20 cellular contexts compared by ENCODE assay signal in genomic region chr7:151379534-151380198, GRCh38. TPM values are rescaled to one million over a fixed set of nuclear protein-coding genes. Genes with fewer than 3 reads are reported as not detected.
DNase-seq lines count a peak whose midpoint lies in the region; ATAC-seq, FAIRE-seq and TF ChIP-seq lines count a peak whose summit lies in the region.
"Had no signal": no experiment of that assay in that cellular context is flagged by ENCODE, and none has a peak within 500 bp of the region (broad histone marks: within the 10 kb centered on the region; RNA-seq: fewer than 3 reads in every experiment).

No MANE protein-coding gene starts in this region.

- FAIRE-seq in H1 (lab: Jason Lieb, UNC), result no peak

- H3K36me3 Mint-ChIP-seq in CD4-positive, alpha-beta T cell (ENCODE audit: low read depth), result peaks cover 32% of the 10 kb centered on the region
- H3K36me3 Mint-ChIP-seq in mesothelial cell of epicardium, result peaks cover 46% of the 10 kb centered on the region
- H3K36me3 Mint-ChIP-seq in activated CD4-positive, alpha-beta T cell treated with anti-CD3 and anti-CD28 coated beads for 36 hours (ENCODE audit: low read depth), result peaks cover 3% of the 10 kb centered on the region

- no peak overlapping the region for H3K4ac ChIP-seq in H1 (replicated peaks; ENCODE audit: insufficient read length, low read depth, low read length)

- H3K4me2 ChIP-seq in H1 (ENCODE audit: insufficient read depth in 1 of 2, low read depth in 2 of 2, low read length in 2 of 2), result no peak overlapping the region

- H3K27me3 ChIP-seq in CD4-positive, alpha-beta T cell (ENCODE audit: control insufficient read depth, insufficient read depth, low read length), result peaks cover 7% of the 10 kb centered on the region
- H3K27me3 ChIP-seq in H1 (replicated peaks in 1 of 4; ENCODE audit: control insufficient read depth in 3 of 4, extremely low read depth in 1 of 4, insufficient read depth in 3 of 4, low read length in 3 of 4), result peaks cover 8 to 24% (median 21%) of the 10 kb centered on the region in 4 experiments

- no peaks in the 10 kb centered on the region for H3K79me1 ChIP-seq in H1 (ENCODE audit: low read depth, low read length)

- no peak overlapping the region for H4K8ac ChIP-seq in H1 (ENCODE audit: extremely low read depth, insufficient read depth, low read length)

- H4K5ac ChIP-seq in H1 (ENCODE audit: insufficient read length, low read depth, low read length), result no peak overlapping the region

- H3K9ac ChIP-seq in H1 (replicated peaks in 1 of 4; ENCODE audit: extremely low read depth in 1 of 4, low read depth in 3 of 4, low read length in 3 of 4), result no peak overlapping the region

- peak overlapping the region; percentile 32; the same call in 1 of the 2 replicates for H3K18ac ChIP-seq in H1 (ENCODE audit: extremely low read depth, low read length)

- H3K4me1 ChIP-seq in H1 (replicated peaks in 1 of 4; ENCODE audit: control insufficient read depth in 3 of 4, insufficient read depth in 4 of 4, low read length in 3 of 4), result peaks cover 0 to 30% (median 8%) of the 10 kb centered on the region in 4 experiments; a peak in 6 of 7 replicates

- no peak overlapping the region for H3K23ac ChIP-seq in H1 (ENCODE audit: insufficient read length)

- no peak overlapping the region for H3K27ac ChIP-seq in CD4-positive, alpha-beta T cell (ENCODE audit: low read depth, low read length)
- no peak overlapping the region for H3K27ac ChIP-seq in H1 (ENCODE audit: low read depth, low read length)
- H3K27ac ChIP-seq: esophagus squamous epithelium, left ventricle myocardium inferior had no signal

- intact Hi-C loops in CD4-positive, alpha-beta T cell (cut with DNase I, micrococcal nuclease), result loop anchor here in 1 of 2 experiments (2.0 kb wide), 1 partner anchor 29 kb away; no protein-coding TSS in a partner anchor
- intact Hi-C loops in activated CD4-positive, alpha-beta T cell treated with anti-CD3 and anti-CD28 coated beads for 36 hours (cut with DNase I, micrococcal nuclease), result no loop called here

- H2BK20ac ChIP-seq in H1 (ENCODE audit: low read length), result no peak overlapping the region

- peak overlapping the region; percentile 49 for H3K4me3 Mint-ChIP-seq in CD4-positive, alpha-beta T cell
- no peak overlapping the region for H3K4me3 Mint-ChIP-seq in mesothelial cell of epicardium
- H3K4me3 Mint-ChIP-seq in activated CD4-positive, alpha-beta T cell treated with anti-CD3 and anti-CD28 coated beads for 36 hours, result no peak overlapping the region
- H3K4me3 Mint-ChIP-seq: activated naive CD8-positive, alpha-beta T cell treated with anti-CD3 and anti-CD28 coated beads, Interleukin-2, amount 10 ng/mL, durations not matched to agents 7 days and 5 days; brain had no signal

- H3K56ac ChIP-seq in H1 (replicated peaks; ENCODE audit: insufficient read length, low read depth, low read length), result no peak overlapping the region

- WGBS in H1 (ENCODE audit: extremely low coverage in 1 of 2, insufficient coverage in 1 of 2, insufficient read length in 1 of 2, insufficient replicate concordance in 2 of 2, low coverage in 1 of 2, low lambda C conversion rate in 2 of 2, missing lambda C conversion rate in 1 of 2), 2 experiments, result 88% methylated on average over 25 of the region's 25 CpGs; no CpG with 5 or more reads in 1 of the 2 experiments

- CTCF ChIA-PET in CD4-positive, alpha-beta T cell (lab: Charles Lee), result interaction anchor here (1.4 kb wide), 1 partner anchor 11 kb away, joined by 5 read pairs; no protein-coding TSS in a partner anchor
- CTCF ChIA-PET in H1 (lab: Charles Lee; ENCODE audit: partially characterized antibody), result interaction anchor here (0.6 to 16.9 kb wide), 8 partner anchors 11 to 406 kb away, joined by 3 to 185 read pairs (median 4); no protein-coding TSS in a partner anchor
- CTCF ChIA-PET in activated CD4-positive, alpha-beta T cell treated with anti-CD3 and anti-CD28 coated beads for 36 hours (lab: Charles Lee), result interaction anchor here (2.7 kb wide), 1 partner anchor 11 kb away, joined by 6 read pairs; no protein-coding TSS in a partner anchor

- H4K20me1 ChIP-seq in H1 (replicated peaks in 1 of 2; ENCODE audit: control insufficient read depth in 1 of 2, insufficient read depth in 2 of 2, low read length in 2 of 2), result peaks cover 0 to 2% of the 10 kb centered on the region in 2 experiments

- no peak overlapping the region for H3K4me3 ChIP-seq in H1 (ENCODE audit: extremely low read depth in 1 of 4, insufficient read depth in 2 of 4, low read depth in 3 of 4, low read length in 4 of 4)
- H3K4me3 ChIP-seq: esophagus squamous epithelium, left ventricle myocardium inferior had no signal

- peak overlapping the region; percentile 12; the same call in 1 of the 2 replicates for H2BK12ac ChIP-seq in H1 (ENCODE audit: low read depth, low read length)

- no peak for TF ChIP-seq EP300 in H1 (IDR thresholded peaks at IDR 0.05; ENCODE audit: borderline replicate concordance in 1 of 2, low read depth in 2 of 2, low read length in 2 of 2)

- H2BK5ac ChIP-seq in H1 (ENCODE audit: low read depth, low read length), result no peak overlapping the region

- no peak overlapping the region for H2AFZ ChIP-seq in H1 (ENCODE audit: low read length)

- no peaks in the 10 kb centered on the region for H3K9me3 Mint-ChIP-seq in CD4-positive, alpha-beta T cell
- H3K9me3 Mint-ChIP-seq in mesothelial cell of epicardium, result no peaks in the 10 kb centered on the region
- no peaks in the 10 kb centered on the region for H3K9me3 Mint-ChIP-seq in activated CD4-positive, alpha-beta T cell treated with anti-CD3 and anti-CD28 coated beads for 36 hours (ENCODE audit: low read depth)
- H3K9me3 Mint-ChIP-seq: activated naive CD8-positive, alpha-beta T cell treated with anti-CD3 and anti-CD28 coated beads, Interleukin-2, amount 10 ng/mL, durations not matched to agents 7 days and 5 days had no signal

- no peaks in the 10 kb centered on the region for H3K79me2 ChIP-seq in H1 (ENCODE audit: control insufficient read depth in 1 of 2, insufficient read depth in 2 of 2, low read length in 2 of 2)

- peak in 1 of 2 experiments; percentile 14; a peak in 1 of 4 replicates for TF ChIP-seq RAD21 in H1 (IDR thresholded peaks at IDR 0.05 in 1 of 2, conservative IDR thresholded peaks at IDR 0.05 in 1 of 2; ENCODE audit: low read depth in 2 of 2, low read length in 2 of 2)

- H3K27ac Mint-ChIP-seq in CD4-positive, alpha-beta T cell, result peak overlapping the region; percentile 55
- H3K27ac Mint-ChIP-seq in mesothelial cell of epicardium, result peak overlapping the region; percentile 14
- H3K27ac Mint-ChIP-seq in activated CD4-positive, alpha-beta T cell treated with anti-CD3 and anti-CD28 coated beads for 36 hours, result no peak overlapping the region
- H3K27ac Mint-ChIP-seq: activated naive CD8-positive, alpha-beta T cell treated with anti-CD3 and anti-CD28 coated beads, Interleukin-2, amount 10 ng/mL, durations not matched to agents 7 days and 5 days had no signal

- H2BK120ac ChIP-seq in H1 (replicated peaks; ENCODE audit: low read depth, low read length), result no peak overlapping the region

- ATAC-seq in CD4-positive, alpha-beta T cell (ENCODE audit: poor library complexity), result no peak
- ATAC-seq in activated CD4-positive, alpha-beta T cell treated with anti-CD3 and anti-CD28 coated beads for 36 hours, result no peak
- ATAC-seq: right cardiac atrium had no signal

- H3K27me3 Mint-ChIP-seq in CD4-positive, alpha-beta T cell, result peaks cover 18% of the 10 kb centered on the region
- no peaks in the 10 kb centered on the region for H3K27me3 Mint-ChIP-seq in mesothelial cell of epicardium (ENCODE audit: low read depth)
- H3K27me3 Mint-ChIP-seq in activated CD4-positive, alpha-beta T cell treated with anti-CD3 and anti-CD28 coated beads for 36 hours, result peaks cover 15% of the 10 kb centered on the region

- H3K36me3 ChIP-seq in H1 (ENCODE audit: control insufficient read depth in 2 of 4, insufficient read depth in 4 of 4, low read length in 3 of 4), result peaks cover 0 to 13% (median under 1%) of the 10 kb centered on the region in 4 experiments; a peak in 3 of 8 replicates

- H3K9me3 ChIP-seq in CD4-positive, alpha-beta T cell (ENCODE audit: control insufficient read depth, low read length), result no peaks in the 10 kb centered on the region
- H3K9me3 ChIP-seq in H1 (ENCODE audit: insufficient read depth in 2 of 2, low read depth in 1 of 2, low read length in 1 of 2), result no peaks in the 10 kb centered on the region
- H3K9me3 ChIP-seq: esophagus squamous epithelium, left ventricle myocardium inferior had no signal

- DNase-seq in CD4-positive, alpha-beta T cell, result no peak
- peak; percentile 20 for DNase-seq in GM20000 (ENCODE audit: low spot score)
- DNase-seq in H1 (ENCODE audit: low read depth in 1 of 2, low spot score in 2 of 2), result no peak
- no peak for DNase-seq in mesothelial cell of epicardium (ENCODE audit: low spot score in 2 of 2, unreplicated experiment in 2 of 2)
- no peak for DNase-seq in activated CD4-positive, alpha-beta T cell treated with anti-CD3 and anti-CD28 coated beads for 48 hours
- no peak for DNase-seq in activated CD4-positive, alpha-beta T cell treated with anti-CD3 and anti-CD28 coated beads for 36 hours
- no peak for DNase-seq in glomerular visceral epithelial cell (ENCODE audit: extremely low spot score)
- DNase-seq in stimulated activated CD4-positive, alpha-beta T cell treated with anti-CD3 and anti-CD28 coated beads, Interleukin-2, amount 100 ng/mL, for 24 hours, result no peak
- DNase-seq: activated naive CD8-positive, alpha-beta T cell treated with anti-CD3 and anti-CD28 coated beads, Interleukin-2, amount 10 ng/mL, durations not matched to agents 7 days and 5 days; effector CD8-positive, alpha-beta T cell; esophagus squamous epithelium; left ventricle myocardium inferior; NCI-H1417 treated with DMSO at 0.1 percent for 48 hours; NCI-H2171 treated with DMSO at 0.1 percent for 48 hours; NCI-H526; occipital lobe; right cardiac atrium; RPMI8226; stimulated activated naive CD4-positive, alpha-beta T cell had no signal

- POLR2A ChIA-PET in CD4-positive, alpha-beta T cell (lab: Charles Lee), result no interaction called here
- POLR2A ChIA-PET in H1 (lab: Charles Lee; ENCODE audit: partially characterized antibody), result interaction anchor here (0.6 to 1.2 kb wide), 3 partner anchors 39 to 83 kb away, joined by 3 read pairs; partner anchors contain the start of gene NUB1
- POLR2A ChIA-PET in activated CD4-positive, alpha-beta T cell treated with anti-CD3 and anti-CD28 coated beads for 36 hours (lab: Charles Lee), result interaction anchor here (0.6 to 1.6 kb wide), 2 partner anchors 53 to 69 kb away, joined by 3 to 4 read pairs; no protein-coding TSS in a partner anchor

- no peak for TF ChIP-seq POLR2A in H1 (IDR thresholded peaks at IDR 0.05; ENCODE audit: control extremely low read depth in 1 of 2, low read depth in 2 of 2, low read length in 2 of 2)

- H4K91ac ChIP-seq in H1 (replicated peaks; ENCODE audit: insufficient read length, low read length), result no peak overlapping the region

- no peak overlapping the region for H2AK5ac ChIP-seq in H1 (ENCODE audit: low read depth, low read length)

- peaks cover 14% of the 10 kb centered on the region; the same call in 1 of the 2 replicates for H3K23me2 ChIP-seq in H1 (ENCODE audit: low read depth, low read length)

- 0 out of 2 replicates have a peak overlapping the region, but pooled peaks have one; percentile 10 for H2BK15ac ChIP-seq in H1 (ENCODE audit: low read length)

- TF ChIP-seq CTCF in CD4-positive, alpha-beta T cell (IDR thresholded peaks at IDR 0.05), result no peak
- TF ChIP-seq CTCF in GM20000 (IDR thresholded peaks at IDR 0.05; ENCODE audit: extremely low read depth, missing control alignments), result no peak
- peak in 2 of 3 experiments; percentile 7 to 22; a peak in 1 of 4 replicates for TF ChIP-seq CTCF in H1 (IDR thresholded peaks at IDR 0.05; ENCODE audit: control extremely low read depth in 1 of 3, insufficient read depth in 1 of 3, low read depth in 1 of 3, low read length in 3 of 3)
- no peak for TF ChIP-seq CTCF in mesothelial cell of epicardium (IDR thresholded peaks at IDR 0.05; ENCODE audit: unreplicated experiment)

- peaks cover 13% of the 10 kb centered on the region for H3K4me1 Mint-ChIP-seq in CD4-positive, alpha-beta T cell (ENCODE audit: low read depth)
- peaks cover 3% of the 10 kb centered on the region for H3K4me1 Mint-ChIP-seq in mesothelial cell of epicardium
- H3K4me1 Mint-ChIP-seq in activated CD4-positive, alpha-beta T cell treated with anti-CD3 and anti-CD28 coated beads for 36 hours, result peaks cover 10% of the 10 kb centered on the region

- H3K14ac ChIP-seq in H1 (ENCODE audit: insufficient read length), result no peak overlapping the region

RNA-seq across cellular contexts. Expression of gene WDR86, which starts 30.2 kb away (rescaled TPM):
- 1 to 10 TPM; 5.6 to 6.2 TPM for total RNA-seq in CD4-positive, alpha-beta T cell
- 14.9 and 15.8 TPM in 2 replicates for total RNA-seq in H1 (2021; fragmentation: NEBNext Ultra II Directional; extraction: Animal tissue kit (Norgen Biotek cat#: 25700))
- 12.7 and 22.1 TPM in 2 replicates for polyA plus RNA-seq in H1 (2011; rRNA removed)
- polyA plus RNA-seq in H1 (2011; cell fraction: cytosol; rRNA removed), result 16.7 TPM
- polyA plus RNA-seq in H1 (2011; cell fraction: nucleus; rRNA removed), result 81.5 TPM
- 7.7 to 11.9 TPM (median 10.0 TPM) in 4 replicates for polyA plus RNA-seq in H1 (2012, experiment 1 of 2)
- 5.0 TPM for polyA plus RNA-seq in H1 (2012, experiment 2 of 2)
- 7.4 TPM for polyA plus RNA-seq in H1 (2013, experiment 1 of 2)
- polyA plus RNA-seq in H1 (2013, experiment 2 of 2), result 7.4 TPM
- polyA minus RNA-seq in H1 (2011; rRNA and poly(A)+ RNA removed), result 12.4 and 18.2 TPM in 2 replicates
- polyA minus RNA-seq in H1 (2011; cell fraction: cytosol; rRNA and poly(A)+ RNA removed), result 10.6 TPM
- 30.4 TPM for polyA minus RNA-seq in H1 (2011; cell fraction: nucleus; rRNA and poly(A)+ RNA removed)
- total RNA-seq in mesothelial cell of epicardium, result 259 to 274 TPM (median 266 TPM) in 3 replicates
- total RNA-seq in activated CD4-positive, alpha-beta T cell treated with anti-CD3 and anti-CD28 coated beads for 36 hours, result not detected

RNA-seq across cellular contexts. Expression of gene NUB1, which starts 38.1 kb away (rescaled TPM):
- total RNA-seq in CD4-positive, alpha-beta T cell, result 10 to 100 TPM; 86.0 to 90.4 TPM
- total RNA-seq in H1 (2021; fragmentation: NEBNext Ultra II Directional; extraction: Animal tissue kit (Norgen Biotek cat#: 25700)), result 37.7 and 43.5 TPM in 2 replicates
- polyA plus RNA-seq in H1 (2011; rRNA removed), result 20.5 and 22.1 TPM in 2 replicates
- 26.7 TPM for polyA plus RNA-seq in H1 (2011; cell fraction: cytosol; rRNA removed)
- 28.6 TPM for polyA plus RNA-seq in H1 (2011; cell fraction: nucleus; rRNA removed)
- polyA plus RNA-seq in H1 (2012, experiment 1 of 2), result 26.1 to 56.9 TPM (median 28.7 TPM) in 4 replicates
- polyA plus RNA-seq in H1 (2012, experiment 2 of 2), result 8.2 TPM
- polyA plus RNA-seq in H1 (2013, experiment 1 of 2), result 42.6 TPM
- polyA plus RNA-seq in H1 (2013, experiment 2 of 2), result 43.8 TPM
- polyA minus RNA-seq in H1 (2011; rRNA and poly(A)+ RNA removed), result 21.8 and 23.6 TPM in 2 replicates
- polyA minus RNA-seq in H1 (2011; cell fraction: cytosol; rRNA and poly(A)+ RNA removed), result 16.0 TPM
- polyA minus RNA-seq in H1 (2011; cell fraction: nucleus; rRNA and poly(A)+ RNA removed), result 21.4 TPM
- 47.7 to 52.4 TPM (median 52.3 TPM) in 3 replicates for total RNA-seq in mesothelial cell of epicardium
- total RNA-seq in activated CD4-positive, alpha-beta T cell treated with anti-CD3 and anti-CD28 coated beads for 36 hours, result 10 to 100 TPM; 51.4 to 70.4 TPM

Comparison
In these comparisons a context has a peak if more than half of its experiments do, and no peak if none do; other contexts are left out.
1. CTCF ChIP-seq: peak in H1 (2 of 3); none in CD4-positive, alpha-beta T cell (single experiment), GM20000 (single experiment) and mesothelial cell of epicardium (single experiment).
2. RNA of gene WDR86, which starts 30.2 kb away (total RNA-seq): 259 to 274 TPM in mesothelial cell of epicardium; 14.9 to 15.8 TPM in H1, 5.6 to 6.2 TPM in CD4-positive, alpha-beta T cell and not detected in activated CD4-positive, alpha-beta T cell treated with anti-CD3 and anti-CD28 coated beads for 36 hours; every median in the first group is over 10 times any median in the second.